Comparison of ENCODE assay signal across 7 cellular contexts in genomic region chr1:178554351-178554750, GRCh38. TPM values are rescaled to one million over a fixed set of nuclear protein-coding genes. Genes with fewer than 3 reads are reported as not detected.
"Had no signal": no experiment of that assay in that cellular context is flagged by ENCODE, and none has a peak within 500 bp of the region (broad histone marks: within the 10 kb centered on the region; RNA-seq: fewer than 3 reads in every experiment).

No MANE protein-coding gene starts in this region.

RNA-seq across cellular contexts. Expression of gene TEX35, which starts 41.4 kb away (rescaled TPM):
- total RNA-seq: GM23248, GM23338, H1, H4, H7, H9 had no signal
- polyA plus RNA-seq: GM23248, GM23338 had no signal

RNA-seq across cellular contexts. Expression of gene CLEC20A, which starts 57.6 kb away (rescaled TPM):
- total RNA-seq: GM23248, GM23338, H1, H4, H7, H9, HFFc6 had no signal
- polyA plus RNA-seq: GM23248, GM23338, H1 had no signal
